ENCODE assay signal across 1 cellular context in genomic region chr10:110959379-110960332, GRCh38.
TF ChIP-seq lines count a peak whose summit lies in the region.

No MANE protein-coding gene starts in this region.

TF ChIP-seq in HEK293T, 16 proteins besides CTCF, POLR2A, EP300 and RAD21 (continued from another document):
- no peak for TF ChIP-seq ELF4 (IDR thresholded peaks at IDR 0.05)
- TF ChIP-seq BHLHE40 (IDR thresholded peaks at IDR 0.05; ENCODE audit: borderline replicate concordance), result no peak
- no peak for TF ChIP-seq L3MBTL2 (conservative IDR thresholded peaks at IDR 0.05)
